Comparison of ENCODE assay signal across 29 cellular contexts in genomic region chr2:131155208-131155855, GRCh38. TPM values are rescaled to one million over a fixed set of nuclear protein-coding genes. Genes with fewer than 3 reads are reported as not detected.
"Had no signal": no experiment of that assay in that cellular context is flagged by ENCODE, and none has a peak within 500 bp of the region (broad histone marks: within the 10 kb centered on the region; RNA-seq: fewer than 3 reads in every experiment).

No MANE protein-coding gene starts in this region.

- H3K27me3 ChIP-seq: gastroesophageal sphincter, hepatocyte, right lobe of liver, thyroid gland, upper lobe of right lung had no signal

- H3K79me2 ChIP-seq: hepatocyte had no signal

- H3K4me2 ChIP-seq: hepatocyte had no signal

- H3K9me3 ChIP-seq: gastroesophageal sphincter, right lobe of liver, thyroid gland, upper lobe of right lung had no signal

- H3K4me3 Mint-ChIP-seq: activated CD4-positive, alpha-beta memory T cell treated with anti-CD3 and anti-CD28 coated beads, Interleukin-2, amount 10 ng/mL, durations not matched to agents 7 days and 5 days; activated CD8-positive, alpha-beta memory T cell treated with anti-CD3 and anti-CD28 coated beads, Interleukin-2, amount 10 ng/mL, durations not matched to agents 7 days and 5 days; activated naive CD8-positive, alpha-beta T cell; stimulated activated naive CD8-positive, alpha-beta T cell treated with anti-CD3 and anti-CD28 coated beads, Interleukin-15, Interleukin-2, amounts not matched to agents 100 ng/mL and 50 ng/mL, for 24 hours; T-helper 1 cell treated with Interleukin-12 subunit alpha and Interleukin-12 subunit beta and Interleukin-4 antibody, amounts not matched to agents 30 μg/mL and 1 μg/mL, for 36 hours had no signal

- ATAC-seq: activated CD4-positive, CD25-positive, alpha-beta regulatory T cell treated with anti-CD3 and anti-CD28 coated beads, Interleukin-2, amount 50 U/mL, for 24 hours; activated CD8-positive, alpha-beta memory T cell treated with anti-CD3 and anti-CD28 coated beads, Interleukin-2, amount 10 ng/mL, durations not matched to agents 7 days and 5 days; left colon; naive thymus-derived CD4-positive, alpha-beta T cell had no signal

- H3K36me3 ChIP-seq: upper lobe of right lung had no signal

- H3K27me3 Mint-ChIP-seq: activated CD8-positive, alpha-beta memory T cell treated with anti-CD3 and anti-CD28 coated beads, Interleukin-2, amount 10 ng/mL, durations not matched to agents 7 days and 5 days; activated naive CD8-positive, alpha-beta T cell; stimulated activated naive CD8-positive, alpha-beta T cell treated with anti-CD3 and anti-CD28 coated beads, Interleukin-15, Interleukin-2, amounts not matched to agents 100 ng/mL and 50 ng/mL, for 24 hours had no signal

- H3K27ac Mint-ChIP-seq: activated naive CD8-positive, alpha-beta T cell; stimulated activated naive CD8-positive, alpha-beta T cell treated with anti-CD3 and anti-CD28 coated beads, Interleukin-15, Interleukin-2, amounts not matched to agents 100 ng/mL and 50 ng/mL, for 24 hours had no signal

- H3K9me3 Mint-ChIP-seq: activated CD4-positive, alpha-beta memory T cell treated with anti-CD3 and anti-CD28 coated beads, Interleukin-2, amount 10 ng/mL, durations not matched to agents 7 days and 5 days; naive thymus-derived CD4-positive, alpha-beta T cell; stimulated activated naive CD8-positive, alpha-beta T cell treated with anti-CD3 and anti-CD28 coated beads, Interleukin-15, Interleukin-2, amounts not matched to agents 100 ng/mL and 50 ng/mL, for 24 hours; T-helper 1 cell treated with Interleukin-12 subunit alpha and Interleukin-12 subunit beta and Interleukin-4 antibody, amounts not matched to agents 30 μg/mL and 1 μg/mL, for 36 hours had no signal

- H3K4me3 ChIP-seq: gastroesophageal sphincter, hepatocyte, right lobe of liver, thyroid gland, upper lobe of right lung had no signal

- H2AFZ ChIP-seq: hepatocyte had no signal

- H3K4me1 ChIP-seq: right lobe of liver, thyroid gland, upper lobe of right lung had no signal

- H3K27ac ChIP-seq: gastroesophageal sphincter, hepatocyte, right lobe of liver, thyroid gland, upper lobe of right lung, WERI-Rb-1 had no signal

- DNase-seq: activated CD4-positive, alpha-beta memory T cell treated with anti-CD3 and anti-CD28 coated beads, Interleukin-2, amount 10 ng/mL, durations not matched to agents 7 days and 5 days; activated CD4-positive, alpha-beta T cell treated with anti-CD3 and anti-CD28 coated beads for 48 hours; activated CD8-positive, alpha-beta memory T cell treated with anti-CD3 and anti-CD28 coated beads, Interleukin-2, amount 10 ng/mL, durations not matched to agents 7 days and 5 days; activated effector memory CD4-positive, alpha-beta T cell treated with Interleukin-2 at 50 U/mL for 16 hours; activated naive CD4-positive, alpha-beta T cell treated with Interleukin-2 at 50 U/mL for 16 hours; amniotic stem cell; caudate nucleus; left colon; midbrain; naive thymus-derived CD4-positive, alpha-beta T cell; right lobe of liver; stimulated activated CD4-positive, alpha-beta T cell treated with anti-CD3 and anti-CD28 coated beads, Interleukin-4, amount 100 ng/mL, for 1 hour; substantia nigra; SW 1271; T1000; thyroid gland; upper lobe of right lung; WERI-Rb-1 had no signal

RNA-seq across cellular contexts. Expression of gene POTEE, which starts 54.0 kb away (rescaled TPM):
- total RNA-seq: fibroblast of lung, fibroblast of villous mesenchyme, gastroesophageal sphincter, liver, renal cortical epithelial cell, skeletal muscle tissue, upper lobe of right lung had no signal
